ENCODE assay signal across 8 cellular contexts in genomic region chr3:174826069-174826468, GRCh38. TPM values are rescaled to one million over a fixed set of nuclear protein-coding genes. Genes with fewer than 3 reads are reported as not detected.
"Had no signal": no experiment of that assay in that cellular context is flagged by ENCODE, and none has a peak within 500 bp of the region (broad histone marks: within the 10 kb centered on the region; RNA-seq: fewer than 3 reads in every experiment).

No MANE protein-coding gene starts in this region.

- ATAC-seq: HepG2, K562 had no signal

- FAIRE-seq: HepG2, HTR-8/SVneo, K562 had no signal

- DNase-seq: IMR-90, KBM-7, KG1 had no signal

- H3K4me3 ChIP-seq: K562 had no signal

- H3K27ac ChIP-seq: HL-60, KMS-11 had no signal

RNA-seq across cellular contexts. Expression of gene NAALADL2, which starts 33.1 kb away (rescaled TPM):
- total RNA-seq: HepG2 had no signal
